21 cellular contexts compared by ENCODE assay signal in the genomic region with DNA sequence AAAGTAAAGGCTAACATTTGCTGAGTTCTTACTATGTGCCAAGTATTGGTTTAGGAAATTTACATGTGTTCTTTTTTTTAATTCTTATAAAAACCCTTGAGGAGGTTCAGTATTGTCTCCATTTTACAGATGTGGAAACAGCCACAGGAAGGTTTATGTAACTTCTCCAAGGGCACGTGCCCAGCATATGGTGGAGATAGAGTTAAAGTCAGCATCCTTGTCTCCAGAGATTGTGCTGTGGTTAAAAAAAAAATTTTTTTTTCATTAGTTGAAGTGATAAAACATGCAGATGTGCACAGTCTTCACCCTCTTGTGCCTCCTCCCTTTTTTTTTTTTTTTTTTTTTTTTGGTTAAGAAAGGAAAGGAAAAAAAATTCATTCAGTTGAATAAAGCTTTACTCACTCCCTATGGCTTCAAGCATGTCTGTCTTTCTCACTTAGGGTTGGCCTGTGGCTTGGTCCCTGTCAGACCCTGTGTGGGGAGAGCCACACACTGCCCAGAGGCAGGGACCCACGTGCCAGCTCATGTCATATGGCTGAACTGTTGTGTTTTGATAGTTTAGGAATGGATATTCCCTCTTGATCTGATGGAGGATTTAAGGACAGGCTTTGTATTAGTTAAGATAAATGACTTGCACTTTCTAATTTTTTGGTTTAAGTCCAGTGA. TPM values are rescaled to one million over a fixed set of nuclear protein-coding genes. Genes with fewer than 3 reads are reported as not detected.
DNase-seq lines count a peak whose midpoint lies in the region; ATAC-seq and TF ChIP-seq lines count a peak whose summit lies in the region.
"Had no signal": no experiment of that assay in that cellular context is flagged by ENCODE, and none has a peak within 500 bp of the region (broad histone marks: within the 10 kb centered on the region; RNA-seq: fewer than 3 reads in every experiment).

No MANE protein-coding gene starts in this region.

- peaks cover 2% of the 10 kb centered on the region for H3K4me1 ChIP-seq in right cardiac atrium (ENCODE audit: control insufficient read depth, insufficient read depth, low read length)
- peaks cover 28 to 29% of the 10 kb centered on the region in 2 experiments for H3K4me1 ChIP-seq in neutrophil (ENCODE audit: control insufficient read depth in 1 of 2, insufficient read depth in 1 of 2, low read depth in 1 of 2, low read length in 1 of 2)
- H3K4me1 ChIP-seq: A549, testis had no signal

- H3K27me3 Mint-ChIP-seq in activated T-helper 2 cell treated with anti-CD3 and anti-CD28 coated beads, Interferon-gamma antibody, Interleukin-2, Interleukin-4, amounts not matched to agents 10 μg/mL and 5 μg/mL and 100 μg/mL, durations not matched to agents 14 hours and 24 hours and 36 hours (ENCODE audit: low read depth) = no peaks in the 10 kb centered on the region
- H3K27me3 Mint-ChIP-seq in HFFc6 (ENCODE audit: insufficient read depth) = peaks cover 2% of the 10 kb centered on the region; the same call in 1 of the 2 replicates
- H3K27me3 Mint-ChIP-seq: activated CD4-positive, alpha-beta memory T cell treated with anti-CD3 and anti-CD28 coated beads for 36 hours had no signal

- intact Hi-C loops in Right ventricle myocardium inferior (cut with DNase I) = no loop called here
- intact Hi-C loops in right cardiac atrium (cut with DNase I) = no loop called here
- intact Hi-C loops in activated T-helper 2 cell treated with anti-CD3 and anti-CD28 coated beads, Interferon-gamma antibody, Interleukin-2, Interleukin-4, amounts not matched to agents 10 μg/mL and 5 μg/mL and 100 μg/mL, durations not matched to agents 14 hours and 24 hours and 36 hours (cut with micrococcal nuclease) = no loop called here

- ATAC-seq in Right ventricle myocardium inferior (peak; percentile 48), right cardiac atrium (no peak)
- ATAC-seq: A549, HCT116, SK-N-SH treated with all-trans-retinoic acid at 6 μM for 48 hours had no signal

- peaks cover 22% of the 10 kb centered on the region for H3K9me3 Mint-ChIP-seq in activated T-helper 2 cell treated with anti-CD3 and anti-CD28 coated beads, Interferon-gamma antibody, Interleukin-2, Interleukin-4, amounts not matched to agents 10 μg/mL and 5 μg/mL and 100 μg/mL, durations not matched to agents 14 hours and 24 hours and 36 hours
- peaks cover 14% of the 10 kb centered on the region for H3K9me3 Mint-ChIP-seq in HFFc6

- H3K27ac Mint-ChIP-seq in activated T-helper 2 cell treated with anti-CD3 and anti-CD28 coated beads, Interferon-gamma antibody, Interleukin-2, Interleukin-4, amounts not matched to agents 10 μg/mL and 5 μg/mL and 100 μg/mL, durations not matched to agents 14 hours and 24 hours and 36 hours = peak overlapping the region; percentile 11
- no peak overlapping the region for H3K27ac Mint-ChIP-seq in HFFc6
- H3K27ac Mint-ChIP-seq: activated CD4-positive, alpha-beta memory T cell treated with anti-CD3 and anti-CD28 coated beads for 36 hours had no signal

- H3K4me3 ChIP-seq in right cardiac atrium (ENCODE audit: low read length) (no peak overlapping the region), neutrophil (ENCODE audit: low read depth in 1 of 2, low read length in 1 of 2) (no peak overlapping the region)
- H3K4me3 ChIP-seq in Jurkat, Clone E6-1 (ENCODE audit: low read length) = no peak overlapping the region
- H3K4me3 ChIP-seq: A549, testis had no signal

- H3K9me3 ChIP-seq in right cardiac atrium (ENCODE audit: control insufficient read depth, low read length) (no peaks in the 10 kb centered on the region), neutrophil (no peaks in the 10 kb centered on the region)
- H3K9me3 ChIP-seq: testis had no signal

- H3K4me1 Mint-ChIP-seq in activated T-helper 2 cell treated with anti-CD3 and anti-CD28 coated beads, Interferon-gamma antibody, Interleukin-2, Interleukin-4, amounts not matched to agents 10 μg/mL and 5 μg/mL and 100 μg/mL, durations not matched to agents 14 hours and 24 hours and 36 hours (ENCODE audit: low read depth) = peaks cover 17% of the 10 kb centered on the region
- H3K4me1 Mint-ChIP-seq in HFFc6 (ENCODE audit: low read depth) = no peaks in the 10 kb centered on the region; the same call in 1 of the 2 replicates

- H3K36me3 Mint-ChIP-seq in activated T-helper 2 cell treated with anti-CD3 and anti-CD28 coated beads, Interferon-gamma antibody, Interleukin-2, Interleukin-4, amounts not matched to agents 10 μg/mL and 5 μg/mL and 100 μg/mL, durations not matched to agents 14 hours and 24 hours and 36 hours (ENCODE audit: low read depth) = peaks cover 71% of the 10 kb centered on the region
- peaks cover 17% of the 10 kb centered on the region for H3K36me3 Mint-ChIP-seq in HFFc6 (ENCODE audit: low read depth)

- H3K27ac ChIP-seq in right cardiac atrium (ENCODE audit: low read length) (no peak overlapping the region), neutrophil (peak overlapping the region; percentile 54)
- H3K27ac ChIP-seq: A549, testis had no signal

- no peak overlapping the region for H3K4me3 Mint-ChIP-seq in activated T-helper 2 cell treated with anti-CD3 and anti-CD28 coated beads, Interferon-gamma antibody, Interleukin-2, Interleukin-4, amounts not matched to agents 10 μg/mL and 5 μg/mL and 100 μg/mL, durations not matched to agents 14 hours and 24 hours and 36 hours (ENCODE audit: low read depth)
- no peak overlapping the region for H3K4me3 Mint-ChIP-seq in HFFc6
- H3K4me3 Mint-ChIP-seq: activated CD4-positive, alpha-beta memory T cell treated with anti-CD3 and anti-CD28 coated beads for 36 hours; mesothelial cell of epicardium had no signal

- DNase-seq in Right ventricle myocardium inferior (ENCODE audit: missing footprints) (no peak), right cardiac atrium (no peak), SKM-1 (lab: John Stamatoyannopoulos, UW; ENCODE audit: unreplicated experiment) (no peak), HFFc6 (no peak)
- DNase-seq in Jurkat, Clone E6-1 (ENCODE audit: low read depth, low spot score) = peak; percentile 70
- DNase-seq in activated T-helper 2 cell treated with anti-CD3 and anti-CD28 coated beads, Interferon-gamma antibody, Interleukin-2, Interleukin-4, amounts not matched to agents 10 μg/mL and 5 μg/mL and 100 μg/mL, durations not matched to agents 14 hours and 24 hours and 36 hours (ENCODE audit: low spot score) = no peak
- DNase-seq in activated effector memory CD4-positive, alpha-beta T cell treated with Interleukin-2 at 50 U/mL for 16 hours = no peak
- DNase-seq: activated CD4-positive, alpha-beta memory T cell treated with anti-CD3 and anti-CD28 coated beads for 36 hours; activated naive CD4-positive, alpha-beta T cell treated with anti-CD3 and anti-CD28 coated beads, Interleukin-2, amount 50 U/mL, for 16 hours; activated T-cell treated with anti-CD3 and anti-CD28 coated beads, Interleukin-2, amount 50 U/mL, for 1 hour; C1 segment of cervical spinal cord; DMS153; MM.1S; NCI-H1930; NCI-H446 treated with DMSO at 0.1 percent for 48 hours; testis had no signal

- H3K36me3 ChIP-seq in neutrophil = no peaks in the 10 kb centered on the region

- 63% methylated on average over 2 of the region's 2 CpGs for WGBS in right cardiac atrium

- TF ChIP-seq CTCF in neutrophil (IDR thresholded peaks at IDR 0.05) (no peak), HFFc6 (IDR thresholded peaks at IDR 0.05) (no peak)

- H3K27me3 ChIP-seq in right cardiac atrium (ENCODE audit: control insufficient read depth, insufficient read depth) (no peaks in the 10 kb centered on the region), neutrophil (no peaks in the 10 kb centered on the region)
- H3K27me3 ChIP-seq: testis had no signal

RNA-seq across cellular contexts. Expression of gene RNASEH2B, which starts 19.2 kb away (rescaled TPM):
- total RNA-seq in Right ventricle myocardium inferior (46.4 TPM), right cardiac atrium (10 to 100 TPM; 47.3 to 58.0 (median 49.9) TPM)
- polyA plus RNA-seq in right cardiac atrium = 45.3 TPM
- polyA plus RNA-seq in Jurkat, Clone E6-1 (2012; ENCODE audit: insufficient read depth, insufficient read length) = 439 TPM
- 68.9 and 71.7 TPM in 2 replicates for total RNA-seq in activated T-helper 2 cell treated with anti-CD3 and anti-CD28 coated beads, Interferon-gamma antibody, Interleukin-2, Interleukin-4, amounts not matched to agents 10 μg/mL and 5 μg/mL and 100 μg/mL, durations not matched to agents 14 hours and 24 hours and 36 hours
- 10 to 100 TPM; 12.4 to 20.7 (median 17.4) TPM for total RNA-seq in HFFc6 (2021; fragmentation: NEBNext Ultra II Directional; extraction: Animal tissue kit (Norgen Biotek cat#: 25700))
